In the genomic region with DNA sequence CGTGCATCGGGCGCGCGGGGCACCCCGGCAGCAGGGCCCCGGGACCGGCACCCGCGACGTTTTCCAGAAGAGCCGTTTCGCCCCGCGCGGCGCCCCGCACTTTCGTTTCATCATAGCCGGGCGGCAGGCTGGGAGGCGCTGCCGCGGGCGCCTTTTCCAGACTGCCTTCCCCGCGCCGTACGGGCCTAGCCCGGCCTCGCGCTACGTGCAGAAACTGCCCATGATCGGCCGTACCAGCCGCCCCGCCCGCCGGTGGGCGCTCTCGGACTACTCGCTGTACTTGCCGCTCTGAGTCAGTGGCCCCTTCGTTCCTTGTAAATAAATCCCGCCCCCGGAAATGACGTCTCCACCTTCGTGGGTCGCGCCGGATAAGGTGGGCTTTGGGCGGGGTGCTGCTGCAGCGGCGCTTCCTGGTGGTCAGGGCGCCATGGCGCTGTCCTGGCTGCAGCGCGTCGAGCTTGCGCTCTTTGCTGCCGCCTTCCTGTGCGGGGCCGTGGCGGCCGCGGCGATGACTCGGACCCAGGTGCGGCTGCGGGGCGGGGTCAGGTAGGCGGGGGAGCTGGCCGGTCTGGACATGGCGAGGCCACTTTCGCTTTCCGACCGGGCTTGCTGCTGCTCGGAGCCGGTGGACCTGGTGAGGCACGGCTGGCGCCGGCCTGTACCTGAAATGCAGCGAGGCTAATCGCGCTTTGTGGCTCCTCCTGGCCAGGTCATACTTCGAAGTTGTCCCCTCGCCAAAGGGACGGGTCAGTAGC, we compare ENCODE assay signal across 8 cellular contexts. TPM values are rescaled to one million over a fixed set of nuclear protein-coding genes. Genes with fewer than 3 reads are reported as not detected.
DNase-seq lines count a peak whose midpoint lies in the region; ATAC-seq, FAIRE-seq and TF ChIP-seq lines count a peak whose summit lies in the region.

A gene with protein sequence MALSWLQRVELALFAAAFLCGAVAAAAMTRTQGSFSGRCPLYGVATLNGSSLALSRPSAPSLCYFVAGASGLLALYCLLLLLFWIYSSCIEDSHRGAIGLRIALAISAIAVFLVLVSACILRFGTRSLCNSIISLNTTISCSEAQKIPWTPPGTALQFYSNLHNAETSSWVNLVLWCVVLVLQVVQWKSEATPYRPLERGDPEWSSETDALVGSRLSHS (plus strand): TSS at position 398 of the 755 bp plus-strand sequence. CDS start 30 bp downstream, at position 428.

- H3K36me3 ChIP-seq in H1 (ENCODE audit: control insufficient read depth in 2 of 4, insufficient read depth in 4 of 4, low read length in 3 of 4), result peaks cover 0 to 24% (median 10%) of the 10 kb centered on the region in 4 experiments; a peak in 7 of 8 replicates

- peak within 1 kb of the TSS; percentile 84 for H4K91ac ChIP-seq in H1 (replicated peaks; ENCODE audit: insufficient read length, low read length)

- H2BK15ac ChIP-seq in H1 (ENCODE audit: low read length), result peak within 1 kb of the TSS; percentile 81; the same call in 1 of the 2 replicates

- POLR2A ChIA-PET in H1 (lab: Charles Lee; ENCODE audit: partially characterized antibody), result interaction anchor here (0.7 to 15.9 kb wide), 41 partner anchors 10 to 236 kb away, joined by 3 to 251 read pairs (median 6); a partner anchor contains a TSS

- peak within 1 kb of the TSS; percentile 95 for H3K18ac ChIP-seq in H1 (ENCODE audit: extremely low read depth, low read length)

- peaks cover 0 to 3% of the 10 kb centered on the region in 2 experiments for H4K20me1 ChIP-seq in H1 (replicated peaks in 1 of 2; ENCODE audit: control insufficient read depth in 1 of 2, insufficient read depth in 2 of 2, low read length in 2 of 2)

- peak within 1 kb of the TSS; percentile 98 for H2BK5ac ChIP-seq in H1 (ENCODE audit: low read depth, low read length)

- H2AFZ ChIP-seq in H1 (ENCODE audit: low read length), result peak within 1 kb of the TSS; percentile 8; the same call in 1 of the 2 replicates

- ATAC-seq in GM19468 (IDR thresholded peaks at IDR 0.05; ENCODE audit: extremely low read depth, unreplicated experiment), result peak; percentile 20

- peak within 1 kb of the TSS; percentile 16 for H3K4ac ChIP-seq in H1 (replicated peaks; ENCODE audit: insufficient read length, low read depth, low read length)

- CTCF ChIA-PET in H1 (lab: Charles Lee; ENCODE audit: partially characterized antibody), result interaction anchor here (0.6 to 6.4 kb wide), 45 partner anchors 9 to 1397 kb away, joined by 3 to 94 read pairs (median 4); a partner anchor contains a TSS

- TF ChIP-seq RAD21 in H1 (IDR thresholded peaks at IDR 0.05 in 1 of 2, conservative IDR thresholded peaks at IDR 0.05 in 1 of 2; ENCODE audit: low read depth in 2 of 2, low read length in 2 of 2), result peak; percentile 44 to 51

- H3K14ac ChIP-seq in H1 (ENCODE audit: insufficient read length), result no peak within 1 kb of the TSS

- DNase-seq in COLO829 (ENCODE audit: low spot score) (peak; percentile 90), HT-29 (ENCODE audit: low spot score) (peak; percentile 99), NOMO-1 (lab: John Stamatoyannopoulos, UW; ENCODE audit: unreplicated experiment in 2 of 2) (peak; percentile 97 to 99), H1 (ENCODE audit: low read depth in 1 of 2, low spot score in 2 of 2) (peak; percentile 93 to 98), mesenteric fat pad (ENCODE audit: low spot score) (peak; percentile 99)
- peak; percentile 98 to 99 for DNase-seq in activated CD8-positive, alpha-beta memory T cell treated with anti-CD3 and anti-CD28 coated beads for 4 hours (ENCODE audit: low read depth in 2 of 2)
- DNase-seq in stimulated activated CD8-positive, alpha-beta memory T cell treated with anti-CD3 and anti-CD28 coated beads, Interleukin-15, amount 100 ng/mL, for 24 hours (ENCODE audit: low read depth), result peak; percentile 97

- no peaks in the 10 kb centered on the region; the same call in 1 of the 2 replicates for H3K23me2 ChIP-seq in H1 (ENCODE audit: low read depth, low read length)

- 0 out of 2 replicates have a peak within 1 kb of the TSS, but pooled peaks have one; percentile 4 for H2AK5ac ChIP-seq in H1 (ENCODE audit: low read depth, low read length)

- peak; percentile 49 to 67 (median 64) for TF ChIP-seq CTCF in H1 (IDR thresholded peaks at IDR 0.05; ENCODE audit: control extremely low read depth in 1 of 3, insufficient read depth in 1 of 3, low read depth in 1 of 3, low read length in 3 of 3)

- no peak for FAIRE-seq in H1 (lab: Jason Lieb, UNC)

- H4K5ac ChIP-seq in H1 (ENCODE audit: insufficient read length, low read depth, low read length), result peak within 1 kb of the TSS; percentile 94

- H3K27ac ChIP-seq in H1 (ENCODE audit: low read depth, low read length), result peak within 1 kb of the TSS; percentile 90

- H3K4me3 ChIP-seq in H1 (ENCODE audit: extremely low read depth in 1 of 4, insufficient read depth in 2 of 4, low read depth in 3 of 4, low read length in 4 of 4), result peak within 1 kb of the TSS; percentile 77 to 97 (median 90)

- peaks cover 0 to 6% (median 2%) of the 10 kb centered on the region in 4 experiments; a peak in 4 of 7 replicates for H3K4me1 ChIP-seq in H1 (replicated peaks in 1 of 4; ENCODE audit: control insufficient read depth in 3 of 4, insufficient read depth in 4 of 4, low read length in 3 of 4)

- H2BK120ac ChIP-seq in H1 (replicated peaks; ENCODE audit: low read depth, low read length), result peak within 1 kb of the TSS; percentile 24

- peak within 1 kb of the TSS; percentile 82 to 93 (median 90) for H3K9ac ChIP-seq in H1 (replicated peaks in 1 of 4; ENCODE audit: extremely low read depth in 1 of 4, low read depth in 3 of 4, low read length in 3 of 4)

- peak in 1 of 2 experiments; percentile 71; a peak in 1 of 3 replicates for TF ChIP-seq EP300 in H1 (IDR thresholded peaks at IDR 0.05; ENCODE audit: borderline replicate concordance in 1 of 2, low read depth in 2 of 2, low read length in 2 of 2)

- peak within 1 kb of the TSS; percentile 69 to 73 for H3K4me2 ChIP-seq in H1 (ENCODE audit: insufficient read depth in 1 of 2, low read depth in 2 of 2, low read length in 2 of 2)

- H3K9me3 ChIP-seq in H1 (ENCODE audit: insufficient read depth in 2 of 2, low read depth in 1 of 2, low read length in 1 of 2), result no peaks in the 10 kb centered on the region

- peak within 1 kb of the TSS; percentile 12 for H3K56ac ChIP-seq in H1 (replicated peaks; ENCODE audit: insufficient read length, low read depth, low read length)

- no peak within 1 kb of the TSS for H3K23ac ChIP-seq in H1 (ENCODE audit: insufficient read length)

- H2BK12ac ChIP-seq in H1 (ENCODE audit: low read depth, low read length), result peak within 1 kb of the TSS; percentile 21

- no peak within 1 kb of the TSS for H2BK20ac ChIP-seq in H1 (ENCODE audit: low read length)

- peaks cover 0 to 33% of the 10 kb centered on the region in 2 experiments; a peak in 2 of 4 replicates for H3K79me2 ChIP-seq in H1 (ENCODE audit: control insufficient read depth in 1 of 2, insufficient read depth in 2 of 2, low read length in 2 of 2)

- peaks cover 7% of the 10 kb centered on the region; the same call in 1 of the 2 replicates for H3K79me1 ChIP-seq in H1 (ENCODE audit: low read depth, low read length)

- H3K27me3 ChIP-seq in H1 (replicated peaks in 1 of 4; ENCODE audit: control insufficient read depth in 3 of 4, extremely low read depth in 1 of 4, insufficient read depth in 3 of 4, low read length in 3 of 4), result no peaks in the 10 kb centered on the region

- peak; percentile 92 to 94 for TF ChIP-seq POLR2A in H1 (IDR thresholded peaks at IDR 0.05; ENCODE audit: control extremely low read depth in 1 of 2, low read depth in 2 of 2, low read length in 2 of 2)

- H4K8ac ChIP-seq in H1 (ENCODE audit: extremely low read depth, insufficient read depth, low read length), result peak within 1 kb of the TSS; percentile 99

- 2% methylated on average over 70 of the region's 88 CpGs; no CpG with 5 or more reads in 1 of the 2 experiments for WGBS in H1 (ENCODE audit: extremely low coverage in 1 of 2, insufficient coverage in 1 of 2, insufficient read length in 1 of 2, insufficient replicate concordance in 2 of 2, low coverage in 1 of 2, low lambda C conversion rate in 2 of 2, missing lambda C conversion rate in 1 of 2), 2 experiments

TF ChIP-seq in H1, 55 proteins besides CTCF, POLR2A, EP300 and RAD21 (continues in another document):
- TF ChIP-seq, protein P1, sequence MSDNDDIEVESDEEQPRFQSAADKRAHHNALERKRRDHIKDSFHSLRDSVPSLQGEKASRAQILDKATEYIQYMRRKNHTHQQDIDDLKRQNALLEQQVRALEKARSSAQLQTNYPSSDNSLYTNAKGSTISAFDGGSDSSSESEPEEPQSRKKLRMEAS (IDR thresholded peaks at IDR 0.05), result peak; percentile 68
- TF ChIP-seq JUND (IDR thresholded peaks at IDR 0.05; ENCODE audit: low read length) (peak; percentile 65; the same call in 1 of the 2 replicates), CBX8 (IDR thresholded peaks at IDR 0.05; ENCODE audit: borderline replicate concordance, low read depth, low read length) (no peak), HDAC2 (IDR thresholded peaks at IDR 0.05; ENCODE audit: borderline replicate concordance in 1 of 2, low read depth in 2 of 2, low read length in 2 of 2) (peak in 1 of 2 experiments; percentile 86; a peak in 2 of 4 replicates), SRF (IDR thresholded peaks at IDR 0.05; ENCODE audit: low read depth, low read length) (peak; percentile 64), EGR1 (IDR thresholded peaks at IDR 0.05; ENCODE audit: borderline replicate concordance, low read depth, low read length) (no peak), GABPA (IDR thresholded peaks at IDR 0.05; ENCODE audit: borderline replicate concordance, insufficient read depth, low read length) (peak; percentile 90; the same call in 1 of the 2 replicates), SP1 (IDR thresholded peaks at IDR 0.05; ENCODE audit: low read depth, low read length) (peak; percentile 51; the same call in 1 of the 2 replicates), CEBPB (IDR thresholded peaks at IDR 0.05; ENCODE audit: low read depth, low read length) (no peak), CREB1 (IDR thresholded peaks at IDR 0.05) (peak; percentile 95), KDM4A (IDR thresholded peaks at IDR 0.05; ENCODE audit: low read depth, low read length, severe bottlenecking) (peak; percentile 3), KDM5A (IDR thresholded peaks at IDR 0.05; ENCODE audit: low read length) (peak; percentile 58), GTF2F1 (IDR thresholded peaks at IDR 0.05; ENCODE audit: borderline replicate concordance, low read depth, low read length) (peak; percentile 74)

RNA-seq across cellular contexts. Expression of the gene that starts here (rescaled TPM):
- 87.6 and 114 TPM in 2 replicates for total RNA-seq in HT-29 (2014; rRNA removed; shearing (Covaris generic))
- total RNA-seq in H1 (2021; fragmentation: NEBNext Ultra II Directional; extraction: Animal tissue kit (Norgen Biotek cat#: 25700)), result 16.3 and 18.6 TPM in 2 replicates
- polyA plus RNA-seq in H1 (2011; rRNA removed), result 62.2 and 65.1 TPM in 2 replicates
- polyA plus RNA-seq in H1 (2011; cell fraction: cytosol; rRNA removed), result 30.6 TPM
- polyA plus RNA-seq in H1 (2011; cell fraction: nucleus; rRNA removed), result 39.7 TPM
- polyA plus RNA-seq in H1 (2012, experiment 1 of 2), result 29.7 to 34.6 TPM (median 32.0 TPM) in 4 replicates
- polyA plus RNA-seq in H1 (2012, experiment 2 of 2), result 51.6 TPM
- 50.7 TPM for polyA plus RNA-seq in H1 (2013, experiment 1 of 2)
- polyA plus RNA-seq in H1 (2013, experiment 2 of 2), result 59.3 TPM
- polyA minus RNA-seq in H1 (2011; rRNA and poly(A)+ RNA removed), result 28.3 and 34.0 TPM in 2 replicates
- polyA minus RNA-seq in H1 (2011; cell fraction: cytosol; rRNA and poly(A)+ RNA removed), result 22.5 TPM
- polyA minus RNA-seq in H1 (2011; cell fraction: nucleus; rRNA and poly(A)+ RNA removed), result 30.5 TPM
- 30.6 TPM for total RNA-seq in mesenteric fat pad

Comparison
In these comparisons a context has a peak if more than half of its experiments do, and no peak if none do; other contexts are left out.
1. Peak in every context shown above with its lines: DNase-seq, ATAC-seq, H3K4me3 ChIP-seq and H3K27ac ChIP-seq.